In genomic region chr20:36454664-36455427, GRCh38 we compare ENCODE assay signal across 11 cellular contexts.
DNase-seq lines count a peak whose midpoint lies in the region; ATAC-seq and TF ChIP-seq lines count a peak whose summit lies in the region.
"Had no signal": no experiment of that assay in that cellular context is flagged by ENCODE, and none has a peak within 500 bp of the region (broad histone marks: within the 10 kb centered on the region; RNA-seq: fewer than 3 reads in every experiment).

No MANE protein-coding gene starts in this region.

- H2AFZ ChIP-seq in GM23338: peak overlapping the region; percentile 78; the same call in 1 of the 2 replicates

- intact Hi-C loops in ascending aorta (cut with DNase I): no loop called here
- intact Hi-C loops in posterior vena cava (cut with DNase I): no loop called here

- no peaks in the 10 kb centered on the region for H3K9me3 ChIP-seq in ascending aorta

- H3K36me3 ChIP-seq in GM23338 (ENCODE audit: insufficient read depth) (no peaks in the 10 kb centered on the region), ascending aorta (no peaks in the 10 kb centered on the region)

- H3K27ac Mint-ChIP-seq in GM23338: peak overlapping the region; percentile 79; the same call in 1 of the 2 replicates
- H3K27ac Mint-ChIP-seq: CD4-positive, CD25-positive, alpha-beta regulatory T cell had no signal

- H3K27me3 Mint-ChIP-seq in GM23338 (ENCODE audit: insufficient read depth, low read depth, poor library complexity): peaks cover 12% of the 10 kb centered on the region

- no peaks in the 10 kb centered on the region for H3K9me3 Mint-ChIP-seq in GM23338
- H3K9me3 Mint-ChIP-seq: CD4-positive, CD25-positive, alpha-beta regulatory T cell had no signal

- ATAC-seq in GM23338 (peak; percentile 82), GM21717 (IDR thresholded peaks at IDR 0.05; ENCODE audit: unreplicated experiment) (no peak)

- peaks cover under 1% of the 10 kb centered on the region; the same call in 1 of the 2 replicates for H3F3A ChIP-seq in GM23338 (replicated peaks; ENCODE audit: low read depth)

- H3K27me3 ChIP-seq in GM23338 (ENCODE audit: insufficient read depth) (no peaks in the 10 kb centered on the region), ascending aorta (no peaks in the 10 kb centered on the region)

- no peaks in the 10 kb centered on the region for H3K9me2 ChIP-seq in GM23338 (ENCODE audit: insufficient read depth)

- no peaks in the 10 kb centered on the region for H3K79me2 ChIP-seq in GM23338 (replicated peaks; ENCODE audit: insufficient read depth)

- H3K27ac ChIP-seq in GM23338 (ENCODE audit: low read depth): 0 out of 2 replicates have a peak overlapping the region, but pooled peaks have one; percentile 74
- H3K27ac ChIP-seq in ascending aorta: peak overlapping the region; percentile 7 to 17

- H3K4me2 ChIP-seq in GM23338: peak overlapping the region; percentile 67

- TF ChIP-seq CTCF in GM23338 (conservative IDR thresholded peaks at IDR 0.05; ENCODE audit: low read depth in 2 of 2) (no peak), ascending aorta (IDR thresholded peaks at IDR 0.05) (no peak), retinal pigment epithelial cell (conservative IDR thresholded peaks at IDR 0.05; ENCODE audit: low read depth, low read length) (no peak)

- DNase-seq in GM23338 (ENCODE audit: low spot score): peak; percentile 68
- no peak for DNase-seq in ascending aorta (ENCODE audit: low spot score in 2 of 2)
- DNase-seq in iPS-NIHi11 (ENCODE audit: low spot score): peak; percentile 63
- no peak for DNase-seq in retinal pigment epithelial cell (ENCODE audit: low read depth)
- DNase-seq in NCI-H187 (lab: John Stamatoyannopoulos, UW): no peak
- DNase-seq in posterior vena cava (ENCODE audit: low spot score): no peak
- DNase-seq in activated T-cell treated with anti-CD3 and anti-CD28 coated beads for 4 hours: no peak
- DNase-seq: CD4-positive, CD25-positive, alpha-beta regulatory T cell; NCI-H2107; T-helper 2 cell had no signal

- no peak overlapping the region for H3K4me3 Mint-ChIP-seq in GM23338
- H3K4me3 Mint-ChIP-seq: CD4-positive, CD25-positive, alpha-beta regulatory T cell had no signal

- H3K36me3 Mint-ChIP-seq in GM23338 (ENCODE audit: low read depth): no peaks in the 10 kb centered on the region
- H3K36me3 Mint-ChIP-seq: CD4-positive, CD25-positive, alpha-beta regulatory T cell had no signal

- H4K20me1 ChIP-seq in GM23338 (replicated peaks; ENCODE audit: insufficient read depth): no peaks in the 10 kb centered on the region

- H3K4me1 Mint-ChIP-seq in GM23338: peaks cover 21% of the 10 kb centered on the region

- peaks cover 14% of the 10 kb centered on the region for H3K4me1 ChIP-seq in GM23338 (ENCODE audit: insufficient read depth)
- peaks cover 9 to 11% of the 10 kb centered on the region in 2 donors for H3K4me1 ChIP-seq in ascending aorta

- H3K4me3 ChIP-seq in GM23338: no peak overlapping the region
- H3K4me3 ChIP-seq in ascending aorta: peak overlapping the region in 1 of 2 donors; percentile 46
- H3K4me3 ChIP-seq in retinal pigment epithelial cell (ENCODE audit: low read length): peak overlapping the region; percentile 14

TF ChIP-seq in GM23338, 12 proteins besides CTCF, POLR2A, EP300 and RAD21:
- TF ChIP-seq REST (IDR thresholded peaks at IDR 0.05; ENCODE audit: unreplicated experiment) (no peak), ZNF331 (CRISPR knock-in tag; IDR thresholded peaks at IDR 0.05; ENCODE audit: low read depth) (no peak)

Comparison
In these comparisons a context has a peak if more than half of its experiments do, and no peak if none do; other contexts are left out.
1. DNase-seq: peak in GM23338 (single experiment) and iPS-NIHi11 (single experiment); none in ascending aorta (0 of 2), retinal pigment epithelial cell (single experiment), NCI-H187 (0 of 2), posterior vena cava (single experiment) and activated T-cell treated with anti-CD3 and anti-CD28 coated beads for 4 hours (single experiment).